In the genomic region with DNA sequence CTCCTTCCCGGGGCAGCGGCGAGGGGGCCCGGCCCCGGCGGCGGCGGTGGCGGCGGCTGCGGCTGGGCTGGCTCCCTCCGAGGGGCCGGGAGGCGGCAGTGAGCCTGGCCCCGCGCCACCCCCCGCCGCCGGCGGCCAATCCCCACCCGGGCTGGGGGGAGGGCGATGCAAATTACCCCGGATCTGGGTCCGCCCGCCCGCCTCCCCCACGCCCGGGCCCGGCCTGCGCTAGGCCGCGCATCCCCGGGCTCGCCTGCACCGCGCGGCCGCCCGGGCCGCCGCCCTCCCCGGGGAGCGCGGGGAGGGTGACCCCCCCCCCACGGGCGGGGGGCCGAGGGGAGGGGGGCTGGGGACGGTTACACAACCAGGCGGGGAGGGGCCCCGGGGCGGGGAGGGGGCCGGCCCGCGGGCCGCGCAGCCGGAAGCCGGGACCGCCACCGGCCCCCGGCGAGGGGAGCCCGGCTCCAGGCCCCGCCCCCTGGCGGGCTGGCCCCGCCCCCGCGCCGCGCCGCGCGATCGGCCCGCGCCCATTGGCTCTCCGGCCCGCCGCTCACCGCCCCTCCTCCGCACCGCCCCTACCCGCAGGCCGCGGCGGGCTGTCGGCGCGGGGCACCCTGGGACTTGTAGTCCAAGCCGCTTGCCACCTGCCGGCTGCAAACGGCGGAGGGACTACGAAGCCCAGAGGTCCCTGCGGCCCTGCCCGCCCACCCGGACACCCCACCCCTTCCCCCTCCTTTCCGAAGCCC, we compare ENCODE assay signal across 8 cellular contexts. TPM values are rescaled to one million over a fixed set of nuclear protein-coding genes. Genes with fewer than 3 reads are reported as not detected.
DNase-seq lines count a peak whose midpoint lies in the region; ATAC-seq and TF ChIP-seq lines count a peak whose summit lies in the region.

No MANE protein-coding gene starts in this region.

- H3K4me2 ChIP-seq in DND-41 (ENCODE audit: insufficient read depth, low read length): peak overlapping the region; percentile 78
- H3K4me2 ChIP-seq in Karpas-422 (ENCODE audit: low read depth, low read length, poor library complexity, severe bottlenecking): no peak overlapping the region

- no CpG with 5 or more reads among the region's 98 CpGs for WGBS in esophagus squamous epithelium, 2 donors

- peak overlapping the region in 1 of 2 experiments; percentile 78; a peak in 2 of 4 replicates for H3K4me3 ChIP-seq in DND-41 (ENCODE audit: low read depth in 1 of 2, low read length in 2 of 2)
- peak overlapping the region; percentile 89; the same call in 1 of the 2 replicates for H3K4me3 ChIP-seq in Karpas-422 (ENCODE audit: low read length)
- peak overlapping the region; percentile 99 to 100 (median 100) for H3K4me3 ChIP-seq in Peyer's patch
- peak overlapping the region; percentile 98 to 100 (median 99) for H3K4me3 ChIP-seq in esophagus squamous epithelium

- H3K27me3 ChIP-seq in DND-41 (ENCODE audit: insufficient read depth, low read length, poor library complexity) (no peaks in the 10 kb centered on the region), Karpas-422 (ENCODE audit: low read length) (no peaks in the 10 kb centered on the region), Peyer's patch (no peaks in the 10 kb centered on the region), esophagus squamous epithelium (no peaks in the 10 kb centered on the region)

- intact Hi-C loops in esophagus squamous epithelium (cut with DNase I): no loop called here

- peaks cover 40% of the 10 kb centered on the region for H3K4me1 ChIP-seq in DND-41 (ENCODE audit: insufficient read depth, low read length)
- peaks cover 46% of the 10 kb centered on the region for H3K4me1 ChIP-seq in Karpas-422 (ENCODE audit: low read length)
- peaks cover 0 to 52% (median 32%) of the 10 kb centered on the region in 4 donors for H3K4me1 ChIP-seq in Peyer's patch
- H3K4me1 ChIP-seq in esophagus squamous epithelium: peaks cover 42 to 60% (median 48%) of the 10 kb centered on the region in 3 donors

- H3K27me3 Mint-ChIP-seq in nephron (ENCODE audit: low read depth): peaks cover 17% of the 10 kb centered on the region

- no peaks in the 10 kb centered on the region for H3K9me2 ChIP-seq in Karpas-422 (replicated peaks; ENCODE audit: insufficient read depth, low read length)

- ATAC-seq in DND-41 (ENCODE audit: insufficient read depth, low read depth) (peak; percentile 78), GM21825 (IDR thresholded peaks at IDR 0.05; ENCODE audit: unreplicated experiment) (peak; percentile 70)

- H3K36me3 ChIP-seq in DND-41 (ENCODE audit: insufficient read depth, low read length) (peaks cover 39% of the 10 kb centered on the region), Karpas-422 (ENCODE audit: insufficient read depth, low read length) (no peaks in the 10 kb centered on the region), Peyer's patch (peaks cover 0 to 4% (median 0%) of the 10 kb centered on the region in 3 donors), esophagus squamous epithelium (peaks cover 0 to 14% (median 5%) of the 10 kb centered on the region in 3 donors)

- TF ChIP-seq CTCF in DND-41 (IDR thresholded peaks at IDR 0.05; ENCODE audit: borderline replicate concordance, extremely low read depth, low read length, poor library complexity, severe bottlenecking) (no peak), Peyer's patch (IDR thresholded peaks at IDR 0.05) (peak in 2 of 6 experiments; percentile 11 to 26), esophagus squamous epithelium (IDR thresholded peaks at IDR 0.05) (peak in 1 of 6 experiments; percentile 16), nephron (IDR thresholded peaks at IDR 0.05; ENCODE audit: unreplicated experiment in 3 of 3) (no peak)

- peaks cover 5% of the 10 kb centered on the region for H3K4me1 Mint-ChIP-seq in nephron

- no peaks in the 10 kb centered on the region for H3K9me3 ChIP-seq in DND-41 (ENCODE audit: insufficient read depth, low read length, severe bottlenecking)
- H3K9me3 ChIP-seq in Karpas-422 (ENCODE audit: low read length): no peaks in the 10 kb centered on the region
- H3K9me3 ChIP-seq in Peyer's patch: no peaks in the 10 kb centered on the region
- no peaks in the 10 kb centered on the region for H3K9me3 ChIP-seq in esophagus squamous epithelium

- H4K20me1 ChIP-seq in DND-41 (ENCODE audit: insufficient read depth, low read length) (peaks cover 44% of the 10 kb centered on the region), Karpas-422 (ENCODE audit: insufficient read depth, low read depth, low read length) (peaks cover 44% of the 10 kb centered on the region)

- H3K4me3 Mint-ChIP-seq in nephron: peak overlapping the region; percentile 73 to 78 (median 77)

- DNase-seq in DND-41 (peak; percentile 97), Karpas-422 (peak; percentile 99), Peyer's patch (peak; percentile 95 to 98 (median 97)), activated T-helper 1 cell treated with Interleukin-2 at 50 U/mL for 16 hours (ENCODE audit: low read depth) (peak; percentile 98), esophagus squamous epithelium (lab: John Stamatoyannopoulos, UW) (peak; percentile 78)
- peak; percentile 95 for DNase-seq in stimulated activated naive CD4-positive, alpha-beta T cell treated with Interleukin-2 at 50 U/mL for 16 hours (lab: John Stamatoyannopoulos, UW)

- no peak overlapping the region for H3K27ac Mint-ChIP-seq in nephron

- H3K9ac ChIP-seq in DND-41 (ENCODE audit: low read depth, low read length): peak overlapping the region; percentile 99
- peak overlapping the region; percentile 98 for H3K9ac ChIP-seq in Karpas-422 (ENCODE audit: low read length)

- no peak overlapping the region for H2AFZ ChIP-seq in DND-41 (ENCODE audit: low read depth, low read length)
- no peak overlapping the region for H2AFZ ChIP-seq in Karpas-422 (ENCODE audit: low read length)

- H3K79me2 ChIP-seq in DND-41 (ENCODE audit: insufficient read depth, low read length) (peaks cover 60% of the 10 kb centered on the region), Karpas-422 (ENCODE audit: low read length) (peaks cover 45% of the 10 kb centered on the region)

- H3K27ac ChIP-seq in DND-41 (ENCODE audit: low read length) (peak overlapping the region; percentile 57), Karpas-422 (ENCODE audit: low read length) (no peak overlapping the region), Peyer's patch (peak overlapping the region; percentile 99 to 100 (median 100)), esophagus squamous epithelium (peak overlapping the region; percentile 99 to 100 (median 99))

- TF ChIP-seq POLR2A in Peyer's patch (IDR thresholded peaks at IDR 0.05) (peak in 1 of 2 donors; percentile 29), esophagus squamous epithelium (IDR thresholded peaks at IDR 0.05) (no peak)

- H3K9me3 Mint-ChIP-seq in nephron: no peaks in the 10 kb centered on the region

- no peaks in the 10 kb centered on the region for H3K36me3 Mint-ChIP-seq in nephron (ENCODE audit: low read depth)

RNA-seq across cellular contexts. Expression of gene ZBTB7A, which starts 1.1 kb away (rescaled TPM):
- total RNA-seq in Karpas-422 (2014; rRNA removed; shearing (Covaris generic); ENCODE audit: low replicate concordance): 7.2 and 29.3 TPM in 2 replicates
- total RNA-seq in Peyer's patch: 100 to 1,000 TPM in 2 of 4 donors, 10 to 100 TPM in 2; 74.3 to 149 (median 96.1) TPM
- 100 to 1,000 TPM in 1 of 4 donors, 10 to 100 TPM in 3; 60.5 to 187 (median 81.2) TPM for total RNA-seq in esophagus squamous epithelium

RNA-seq across cellular contexts. Expression of gene PIAS4, which starts 58.1 kb away (rescaled TPM):
- total RNA-seq in Karpas-422 (2014; rRNA removed; shearing (Covaris generic); ENCODE audit: low replicate concordance): 17.3 and 55.1 TPM in 2 replicates
- 10 to 100 TPM; 15.9 to 47.9 (median 24.2) TPM for total RNA-seq in Peyer's patch
- total RNA-seq in esophagus squamous epithelium: 10 to 100 TPM; 11.4 to 15.1 (median 13.0) TPM

RNA-seq across cellular contexts. Expression of gene MAP2K2, which starts 58.3 kb away (rescaled TPM):
- total RNA-seq in Karpas-422 (2014; rRNA removed; shearing (Covaris generic); ENCODE audit: low replicate concordance): 106 and 270 TPM in 2 replicates
- 100 to 1,000 TPM; 168 to 283 (median 220) TPM for total RNA-seq in Peyer's patch
- total RNA-seq in esophagus squamous epithelium: 100 to 1,000 TPM in 1 of 4 donors, 10 to 100 TPM in 3; 76.9 to 128 (median 93.8) TPM
